27 cellular contexts compared by ENCODE assay signal in the genomic region with DNA sequence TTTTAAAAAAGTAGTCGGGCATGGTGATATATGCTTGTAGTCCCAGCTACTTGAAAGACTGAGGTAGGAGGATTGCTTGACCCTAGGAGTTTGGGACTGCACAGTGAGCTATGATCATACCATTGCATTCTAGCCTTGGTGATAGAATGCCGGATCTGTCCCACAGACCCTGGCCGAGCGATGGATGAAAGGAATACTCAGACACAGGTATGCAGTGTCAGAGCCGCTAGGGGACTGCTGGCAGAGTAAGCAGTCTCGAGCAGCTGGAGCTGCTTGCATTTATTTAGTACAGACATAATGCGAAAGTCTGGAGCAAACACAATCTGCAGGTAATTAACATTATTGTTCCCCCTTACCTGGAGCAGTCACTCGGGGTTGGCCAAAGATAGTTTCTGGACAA. TPM values are rescaled to one million over a fixed set of nuclear protein-coding genes. Genes with fewer than 3 reads are reported as not detected.
"Had no signal": no experiment of that assay in that cellular context is flagged by ENCODE, and none has a peak within 500 bp of the region (broad histone marks: within the 10 kb centered on the region; RNA-seq: fewer than 3 reads in every experiment).

No MANE protein-coding gene starts in this region.

- H3K4me1 Mint-ChIP-seq: activated CD4-positive, alpha-beta memory T cell treated with anti-CD3 and anti-CD28 coated beads, Interleukin-2, amount 10 ng/mL, durations not matched to agents 7 days and 5 days had no signal

- DNase-seq: activated CD4-positive, alpha-beta memory T cell treated with anti-CD3 and anti-CD28 coated beads, Interleukin-2, amount 10 ng/mL, durations not matched to agents 7 days and 5 days; activated CD4-positive, alpha-beta T cell treated with anti-CD3 and anti-CD28 coated beads for 36 hours; activated CD4-positive, alpha-beta T cell treated with anti-CD3 and anti-CD28 coated beads, Interleukin-2, amount 50 U/mL, for 1 hour; activated CD4-positive, CD25-positive, alpha-beta regulatory T cell; activated CD8-positive, alpha-beta memory T cell treated with anti-CD3 and anti-CD28 coated beads, Interleukin-2, amount 50 U/mL, for 48 hours; activated naive CD4-positive, alpha-beta T cell treated with anti-CD3 and anti-CD28 coated beads, Interleukin-2, amount 50 U/mL, for 16 hours; activated naive CD8-positive, alpha-beta T cell treated with anti-CD3 and anti-CD28 coated beads, Interleukin-2, amount 10 ng/mL, durations not matched to agents 7 days and 5 days; activated T-cell treated with anti-CD3 and anti-CD28 coated beads, Interleukin-2, amount 50 U/mL, for 1 hour; adrenal gland; anterior cingulate cortex; cerebellar nuclear complex; Karpas-422; MM.1S; NCI-H1105; NCI-H1694; NCI-H2029 treated with DMSO at 0.1 percent for 48 hours; NCI-H510A treated with DMSO at 0.1 percent for 48 hours; NCI-H69; NK-92 treated with Interleukin-12 subunit alpha and Interleukin-12 subunit beta, amount 100 ng/mL, for 24 hours; PC-3; SHP77; SW 1271 had no signal

- H3K4me1 ChIP-seq: adrenal gland, SJSA1 had no signal

- H3K27me3 Mint-ChIP-seq: activated CD4-positive, alpha-beta T cell treated with anti-CD3 and anti-CD28 coated beads for 36 hours had no signal

- H3K9me3 Mint-ChIP-seq: activated CD4-positive, alpha-beta memory T cell treated with anti-CD3 and anti-CD28 coated beads, Interleukin-2, amount 10 ng/mL, durations not matched to agents 7 days and 5 days; activated naive CD8-positive, alpha-beta T cell treated with anti-CD3 and anti-CD28 coated beads, Interleukin-2, amount 10 ng/mL, durations not matched to agents 7 days and 5 days; T-helper 1 cell treated with Interleukin-12 subunit alpha and Interleukin-12 subunit beta and Interleukin-4 antibody, amounts not matched to agents 30 μg/mL and 1 μg/mL, for 36 hours had no signal

- H3K36me3 Mint-ChIP-seq: activated naive CD8-positive, alpha-beta T cell treated with anti-CD3 and anti-CD28 coated beads, Interleukin-2, amount 10 ng/mL, durations not matched to agents 7 days and 5 days had no signal

- ATAC-seq: activated CD4-positive, alpha-beta T cell treated with anti-CD3 and anti-CD28 coated beads for 36 hours; K562; PC-3; SK-N-SH treated with all-trans-retinoic acid at 6 μM for 48 hours had no signal

- H3K9me3 ChIP-seq: adrenal gland, SJSA1 had no signal

- H3K27ac ChIP-seq: adrenal gland, SJSA1 had no signal

- H3K4me3 Mint-ChIP-seq: activated CD4-positive, alpha-beta memory T cell treated with anti-CD3 and anti-CD28 coated beads, Interleukin-2, amount 10 ng/mL, durations not matched to agents 7 days and 5 days; activated CD4-positive, alpha-beta T cell treated with anti-CD3 and anti-CD28 coated beads for 36 hours; activated naive CD8-positive, alpha-beta T cell treated with anti-CD3 and anti-CD28 coated beads, Interleukin-2, amount 10 ng/mL, durations not matched to agents 7 days and 5 days; T-helper 1 cell treated with Interleukin-12 subunit alpha and Interleukin-12 subunit beta and Interleukin-4 antibody, amounts not matched to agents 30 μg/mL and 1 μg/mL, for 36 hours had no signal

- H3K4me3 ChIP-seq: adrenal gland, K562, SJSA1 had no signal

- H3K36me3 ChIP-seq: adrenal gland, SJSA1 had no signal

- H3K27me3 ChIP-seq: adrenal gland, SJSA1 had no signal

- H3K27ac Mint-ChIP-seq: activated CD4-positive, alpha-beta memory T cell treated with anti-CD3 and anti-CD28 coated beads, Interleukin-2, amount 10 ng/mL, durations not matched to agents 7 days and 5 days; activated CD4-positive, alpha-beta T cell treated with anti-CD3 and anti-CD28 coated beads for 36 hours; activated naive CD8-positive, alpha-beta T cell treated with anti-CD3 and anti-CD28 coated beads, Interleukin-2, amount 10 ng/mL, durations not matched to agents 7 days and 5 days; T-helper 1 cell treated with Interleukin-12 subunit alpha and Interleukin-12 subunit beta and Interleukin-4 antibody, amounts not matched to agents 30 μg/mL and 1 μg/mL, for 36 hours had no signal

RNA-seq across cellular contexts. Expression of a gene that starts 18.6 kb away (rescaled TPM):
- total RNA-seq: activated CD4-positive, alpha-beta memory T cell treated with anti-CD3 and anti-CD28 coated beads, Interleukin-2, amount 10 ng/mL, durations not matched to agents 7 days and 5 days; activated CD4-positive, alpha-beta T cell treated with anti-CD3 and anti-CD28 coated beads for 36 hours; activated naive CD8-positive, alpha-beta T cell treated with anti-CD3 and anti-CD28 coated beads, Interleukin-2, amount 10 ng/mL, durations not matched to agents 7 days and 5 days; adrenal gland; K562; PC-3; SJSA1 had no signal
- polyA plus RNA-seq: adrenal gland, K562 had no signal

RNA-seq across cellular contexts. Expression of a gene that starts 53.4 kb away (rescaled TPM):
- total RNA-seq: activated CD4-positive, alpha-beta memory T cell treated with anti-CD3 and anti-CD28 coated beads, Interleukin-2, amount 10 ng/mL, durations not matched to agents 7 days and 5 days; activated CD4-positive, alpha-beta T cell treated with anti-CD3 and anti-CD28 coated beads for 36 hours; activated naive CD8-positive, alpha-beta T cell treated with anti-CD3 and anti-CD28 coated beads, Interleukin-2, amount 10 ng/mL, durations not matched to agents 7 days and 5 days; cardiac septum; K562; PC-3; SJSA1 had no signal
- polyA plus RNA-seq: K562 had no signal
